In genomic region chr15:22874256-22874655, GRCh38 we compare ENCODE assay signal across 25 cellular contexts. TPM values are rescaled to one million over a fixed set of nuclear protein-coding genes. Genes with fewer than 3 reads are reported as not detected.
A peak's percentile ranks its signal among the peaks of the same experiment; 100 is the strongest.
DNase-seq lines count a peak whose midpoint lies in the region; FAIRE-seq and TF ChIP-seq lines count a peak whose summit lies in the region.
"Had no signal": no experiment of that assay in that cellular context is flagged by ENCODE, and none has a peak within 500 bp of the region (broad histone marks: within the 10 kb centered on the region; RNA-seq: fewer than 3 reads in every experiment).

No MANE protein-coding gene starts in this region.

- POLR2A ChIA-PET in H1 (lab: Charles Lee; ENCODE audit: partially characterized antibody) (interaction anchor here (0.6 to 1.5 kb wide), 2 partner anchors 8 to 542 kb away, joined by 3 to 4 read pairs; no protein-coding TSS in a partner anchor), GM10248 (lab: Yijun Ruan, JAX) (no interaction called here)

- no peak for FAIRE-seq in H1 (lab: Jason Lieb, UNC)
- FAIRE-seq: A549, D721Med, GM12891, GM18507, H54 had no signal

- H3K14ac ChIP-seq in H1 (ENCODE audit: insufficient read length), result no peak overlapping the region
- H3K14ac ChIP-seq in neuronal stem cell (ENCODE audit: low read length), result no peak overlapping the region

- H4K5ac ChIP-seq in H1 (ENCODE audit: insufficient read length, low read depth, low read length), result no peak overlapping the region

- CTCF ChIA-PET in H1 (lab: Charles Lee; ENCODE audit: partially characterized antibody) (interaction anchor here (1.0 to 1.1 kb wide), 2 partner anchors 10 to 162 kb away, joined by 5 read pairs; no protein-coding TSS in a partner anchor), GM10248 (lab: Yijun Ruan, JAX) (no interaction called here)

- H3K4me3 ChIP-seq in BLaER1 treated with 17β-estradiol and CSF1 and Interleukin-3, amounts not matched to agents 10 nM and 100 nM, result no peak overlapping the region
- no peak overlapping the region for H3K4me3 ChIP-seq in H1 (ENCODE audit: extremely low read depth in 1 of 4, insufficient read depth in 2 of 4, low read depth in 3 of 4, low read length in 4 of 4)
- H3K4me3 ChIP-seq in neuronal stem cell (ENCODE audit: low read length in 2 of 2), result no peak overlapping the region
- no peak overlapping the region for H3K4me3 ChIP-seq in spleen
- H3K4me3 ChIP-seq: A549, HAP-1 had no signal

- H3K18ac ChIP-seq in H1 (ENCODE audit: extremely low read depth, low read length), result no peak overlapping the region
- no peak overlapping the region for H3K18ac ChIP-seq in neuronal stem cell (ENCODE audit: low read length)

- no peak overlapping the region for H3K23ac ChIP-seq in H1 (ENCODE audit: insufficient read length)
- H3K23ac ChIP-seq in neuronal stem cell (ENCODE audit: low read depth, low read length, poor library complexity), result peak overlapping the region; percentile 37

- peaks cover 87 to 100% (median 98%) of the 10 kb centered on the region in 11 experiments for H3K36me3 ChIP-seq in BLaER1 treated with 17β-estradiol and CSF1 and Interleukin-3, amounts not matched to agents 10 nM and 100 nM
- H3K36me3 ChIP-seq in H1 (ENCODE audit: control insufficient read depth in 2 of 4, insufficient read depth in 4 of 4, low read length in 3 of 4), result peaks cover 4 to 6% (median 5%) of the 10 kb centered on the region in 4 experiments; a peak in 6 of 8 replicates
- H3K36me3 ChIP-seq in neuronal stem cell (replicated peaks in 1 of 2; ENCODE audit: control insufficient read depth in 2 of 2, insufficient read depth in 2 of 2, low read length in 2 of 2), result peaks cover 47 to 96% of the 10 kb centered on the region in 2 donors
- peaks cover 0 to 100% (median 63%) of the 10 kb centered on the region in 6 donors for H3K36me3 ChIP-seq in spleen

- no peaks in the 10 kb centered on the region for H3K79me1 ChIP-seq in H1 (ENCODE audit: low read depth, low read length)
- peaks cover 6% of the 10 kb centered on the region for H3K79me1 ChIP-seq in neuronal stem cell (ENCODE audit: low read depth, low read length)

- peaks cover 5 to 18% (median 15%) of the 10 kb centered on the region in 11 experiments; a peak in 19 of 22 replicates for H3K9me3 ChIP-seq in BLaER1 treated with 17β-estradiol and CSF1 and Interleukin-3, amounts not matched to agents 10 nM and 100 nM (replicated peaks in 1 of 11)
- no peaks in the 10 kb centered on the region; a peak in 1 of 4 replicates for H3K9me3 ChIP-seq in H1 (ENCODE audit: insufficient read depth in 2 of 2, low read depth in 1 of 2, low read length in 1 of 2)
- H3K9me3 ChIP-seq in neuronal stem cell (replicated peaks in 1 of 2; ENCODE audit: control insufficient read depth in 2 of 2, insufficient read depth in 1 of 2, low read depth in 1 of 2, low read length in 2 of 2), result peaks cover 0 to 7% of the 10 kb centered on the region in 2 donors
- H3K9me3 ChIP-seq in spleen, result peaks cover 0 to 13% (median 5%) of the 10 kb centered on the region in 8 donors
- H3K9me3 ChIP-seq: A549, BE2C, HAP-1 had no signal

- no peak overlapping the region for H3K56ac ChIP-seq in H1 (replicated peaks; ENCODE audit: insufficient read length, low read depth, low read length)

- H3K27ac ChIP-seq in BLaER1 treated with 17β-estradiol and CSF1 and Interleukin-3, amounts not matched to agents 10 nM and 100 nM, result peak overlapping the region in 4 of 11 experiments; percentile 56 to 65 (median 60); a peak in 4 of 22 replicates
- no peak overlapping the region; the same call in 1 of the 2 replicates for H3K27ac ChIP-seq in H1 (ENCODE audit: low read depth, low read length)
- no peak overlapping the region for H3K27ac ChIP-seq in neuronal stem cell (replicated peaks; ENCODE audit: low read length)
- H3K27ac ChIP-seq in spleen, result no peak overlapping the region
- H3K27ac ChIP-seq: A549, C4-2B had no signal

- peaks cover 0 to 40% (median 26%) of the 10 kb centered on the region in 10 experiments; a peak in 16 of 20 replicates for H3K4me1 ChIP-seq in BLaER1 treated with 17β-estradiol and CSF1 and Interleukin-3, amounts not matched to agents 10 nM and 100 nM
- H3K4me1 ChIP-seq in H1 (replicated peaks in 1 of 4; ENCODE audit: control insufficient read depth in 3 of 4, insufficient read depth in 4 of 4, low read length in 3 of 4) (peaks cover 0 to 6% (median 5%) of the 10 kb centered on the region in 4 experiments; a peak in 4 of 7 replicates), neuronal stem cell (ENCODE audit: control insufficient read depth in 2 of 2, insufficient read depth in 1 of 2, low read depth in 1 of 2, low read length in 2 of 2) (peaks cover 0 to 7% of the 10 kb centered on the region in 2 donors), spleen (no peaks in the 10 kb centered on the region)
- H3K4me1 ChIP-seq: A549, BE2C, HAP-1 had no signal

- peak overlapping the region; percentile 71; the same call in 1 of the 2 replicates for H4K8ac ChIP-seq in H1 (ENCODE audit: extremely low read depth, insufficient read depth, low read length)
- H4K8ac ChIP-seq in neuronal stem cell (ENCODE audit: low read depth, low read length), result no peak overlapping the region

- 98% methylated on average over 8 of the region's 8 CpGs; no CpG with 5 or more reads in 1 of the 2 experiments for WGBS in H1 (ENCODE audit: extremely low coverage in 1 of 2, insufficient coverage in 1 of 2, insufficient read length in 1 of 2, insufficient replicate concordance in 2 of 2, low coverage in 1 of 2, low lambda C conversion rate in 2 of 2, missing lambda C conversion rate in 1 of 2), 2 experiments
- no CpG with 5 or more reads among the region's 8 CpGs for WGBS in neuronal stem cell (ENCODE audit: extremely low coverage in 2 of 2, insufficient read length in 2 of 2, insufficient replicate concordance in 1 of 2), 2 donors
- WGBS in spleen, 5 donors, result 95 to 98% (median 95%) methylated on average over 8 of the region's 8 CpGs

- H4K20me1 ChIP-seq in BLaER1 treated with 17β-estradiol and CSF1 and Interleukin-3, amounts not matched to agents 10 nM and 100 nM, result peaks cover 0 to 92% (median 7%) of the 10 kb centered on the region in 11 experiments; a peak in 14 of 22 replicates
- no peaks in the 10 kb centered on the region for H4K20me1 ChIP-seq in H1 (replicated peaks in 1 of 2; ENCODE audit: control insufficient read depth in 1 of 2, insufficient read depth in 2 of 2, low read length in 2 of 2)

- H2AFZ ChIP-seq in H1 (ENCODE audit: low read length), result no peak overlapping the region
- H2AFZ ChIP-seq in neuronal stem cell (ENCODE audit: low read length), result no peak overlapping the region

- no peak for TF ChIP-seq POLR2A in H1 (IDR thresholded peaks at IDR 0.05; ENCODE audit: control extremely low read depth in 1 of 2, low read depth in 2 of 2, low read length in 2 of 2)
- no peak for TF ChIP-seq POLR2A in spleen (IDR thresholded peaks at IDR 0.05)

- H3K79me2 ChIP-seq in H1 (ENCODE audit: control insufficient read depth in 1 of 2, insufficient read depth in 2 of 2, low read length in 2 of 2), result no peaks in the 10 kb centered on the region

- H3K9ac ChIP-seq in BLaER1 treated with 17β-estradiol and CSF1 and Interleukin-3, amounts not matched to agents 10 nM and 100 nM, result no peak overlapping the region
- H3K9ac ChIP-seq in H1 (replicated peaks in 1 of 4; ENCODE audit: extremely low read depth in 1 of 4, low read depth in 3 of 4, low read length in 3 of 4), result no peak overlapping the region
- H3K9ac ChIP-seq in neuronal stem cell (ENCODE audit: low read depth, low read length, poor library complexity), result no peak overlapping the region

- TF ChIP-seq CTCF in H1 (IDR thresholded peaks at IDR 0.05; ENCODE audit: control extremely low read depth in 1 of 3, insufficient read depth in 1 of 3, low read depth in 1 of 3, low read length in 3 of 3) (no peak), spleen (IDR thresholded peaks at IDR 0.05 in 8 of 11, conservative IDR thresholded peaks at IDR 0.05 in 3 of 11) (no peak), GM10248 (IDR thresholded peaks at IDR 0.05; ENCODE audit: control extremely low read depth, extremely low read depth, low read depth, missing control alignments) (no peak)

- H2BK15ac ChIP-seq in H1 (ENCODE audit: low read length) (no peak overlapping the region), neuronal stem cell (ENCODE audit: low read length) (no peak overlapping the region)

- no peak overlapping the region for H2BK5ac ChIP-seq in H1 (ENCODE audit: low read depth, low read length)
- H2BK5ac ChIP-seq in neuronal stem cell (ENCODE audit: low read length), result no peak overlapping the region

- peak overlapping the region in 7 of 11 experiments; percentile 66 to 81 (median 73); a peak in 9 of 22 replicates for H3K4me2 ChIP-seq in BLaER1 treated with 17β-estradiol and CSF1 and Interleukin-3, amounts not matched to agents 10 nM and 100 nM
- H3K4me2 ChIP-seq in H1 (ENCODE audit: insufficient read depth in 1 of 2, low read depth in 2 of 2, low read length in 2 of 2), result no peak overlapping the region
- H3K4me2 ChIP-seq in neuronal stem cell (ENCODE audit: insufficient read depth, low read length, poor library complexity, severe bottlenecking), result no peak overlapping the region
- H3K4me2 ChIP-seq: A549 had no signal

- no peaks in the 10 kb centered on the region for H3K23me2 ChIP-seq in H1 (ENCODE audit: low read depth, low read length)

- H2BK12ac ChIP-seq in H1 (ENCODE audit: low read depth, low read length) (no peak overlapping the region), neuronal stem cell (ENCODE audit: low read length) (no peak overlapping the region)

- no peak for TF ChIP-seq RAD21 in H1 (IDR thresholded peaks at IDR 0.05 in 1 of 2, conservative IDR thresholded peaks at IDR 0.05 in 1 of 2; ENCODE audit: low read depth in 2 of 2, low read length in 2 of 2)

- H2BK120ac ChIP-seq in H1 (replicated peaks; ENCODE audit: low read depth, low read length) (no peak overlapping the region), neuronal stem cell (ENCODE audit: low read depth, low read length) (no peak overlapping the region)

- no peaks in the 10 kb centered on the region for H3K27me3 ChIP-seq in BLaER1 treated with 17β-estradiol and CSF1 and Interleukin-3, amounts not matched to agents 10 nM and 100 nM
- H3K27me3 ChIP-seq in H1 (replicated peaks in 1 of 4; ENCODE audit: control insufficient read depth in 3 of 4, extremely low read depth in 1 of 4, insufficient read depth in 3 of 4, low read length in 3 of 4) (no peaks in the 10 kb centered on the region), neuronal stem cell (ENCODE audit: control insufficient read depth in 3 of 3, insufficient read depth in 3 of 3, low read depth in 1 of 3, low read length in 3 of 3) (no peaks in the 10 kb centered on the region), spleen (replicated peaks in 1 of 7) (no peaks in the 10 kb centered on the region)
- H3K27me3 ChIP-seq: BE2C had no signal

- no peak for DNase-seq in H1 (ENCODE audit: low read depth in 1 of 2, low spot score in 2 of 2)
- DNase-seq in neuronal stem cell (ENCODE audit: low spot score), result no peak
- peak; percentile 67 for DNase-seq in spleen
- no peak for DNase-seq in GM10248 (ENCODE audit: extremely low spot score)
- DNase-seq in cortex of kidney (lab: John Stamatoyannopoulos, UW), result no peak
- DNase-seq in H4 (ENCODE audit: low spot score), result no peak
- DNase-seq: 8988T; ACHN; AML-193; BE2C; CD4-positive, CD25-positive, alpha-beta regulatory T cell; CD8-positive, alpha-beta memory T cell; DMS 273 treated with DMSO at 0.1 percent for 48 hours; DMS79; EL; GDM1; HFFc6 had no signal

- H3K4ac ChIP-seq in H1 (replicated peaks; ENCODE audit: insufficient read length, low read depth, low read length) (no peak overlapping the region), neuronal stem cell (ENCODE audit: low read length) (no peak overlapping the region)

- no peak overlapping the region for H2BK20ac ChIP-seq in H1 (ENCODE audit: low read length)

- intact Hi-C loops in spleen (cut with DNase I; ENCODE audit: low total_unique reads), result no loop called here

- H2AK5ac ChIP-seq in H1 (ENCODE audit: low read depth, low read length), result no peak overlapping the region
- H2AK5ac ChIP-seq in neuronal stem cell (ENCODE audit: low read depth, low read length), result no peak overlapping the region

- no peak for TF ChIP-seq EP300 in H1 (IDR thresholded peaks at IDR 0.05; ENCODE audit: borderline replicate concordance in 1 of 2, low read depth in 2 of 2, low read length in 2 of 2)

- H4K91ac ChIP-seq in H1 (replicated peaks; ENCODE audit: insufficient read length, low read length), result no peak overlapping the region
- H4K91ac ChIP-seq in neuronal stem cell (ENCODE audit: low read depth, low read length, poor library complexity), result no peak overlapping the region

RNA-seq across cellular contexts. Expression of gene NIPA2, which starts 35.8 kb away (rescaled TPM):
- 77.4 and 81.7 TPM in 2 replicates for total RNA-seq in H1 (2021; fragmentation: NEBNext Ultra II Directional; extraction: Animal tissue kit (Norgen Biotek cat#: 25700))
- 30.3 and 38.5 TPM in 2 replicates for polyA plus RNA-seq in H1 (2011; rRNA removed)
- 41.3 TPM for polyA plus RNA-seq in H1 (2011; cell fraction: cytosol; rRNA removed)
- 20.3 TPM for polyA plus RNA-seq in H1 (2011; cell fraction: nucleus; rRNA removed)
- polyA plus RNA-seq in H1 (2012, experiment 1 of 2), result 42.1 to 54.4 TPM (median 45.9 TPM) in 4 replicates
- 14.2 TPM for polyA plus RNA-seq in H1 (2012, experiment 2 of 2)
- polyA plus RNA-seq in H1 (2013, experiment 1 of 2), result 70.7 TPM
- 77.5 TPM for polyA plus RNA-seq in H1 (2013, experiment 2 of 2)
- 30.2 and 31.6 TPM in 2 replicates for polyA minus RNA-seq in H1 (2011; rRNA and poly(A)+ RNA removed)
- polyA minus RNA-seq in H1 (2011; cell fraction: cytosol; rRNA and poly(A)+ RNA removed), result 44.5 TPM
- polyA minus RNA-seq in H1 (2011; cell fraction: nucleus; rRNA and poly(A)+ RNA removed), result 48.6 TPM
- 33.3 TPM for polyA plus RNA-seq in neuronal stem cell (2013, experiment 1 of 2)
- polyA plus RNA-seq in neuronal stem cell (2013, experiment 2 of 2), result 33.3 TPM
- 10 to 100 TPM; 46.1 to 91.4 (median 61.0) TPM for total RNA-seq in spleen
- 10 to 100 TPM; 18.4 to 23.1 (median 20.2) TPM for polyA plus RNA-seq in spleen
- 125 and 132 TPM in 2 replicates for total RNA-seq in H4 (2014; rRNA removed; shearing (Covaris generic))

Comparison
In these comparisons a context has a peak if more than half of its experiments do, and no peak if none do; other contexts are left out.
1. H3K4me2 ChIP-seq: peak in BLaER1 treated with 17β-estradiol and CSF1 and Interleukin-3, amounts not matched to agents 10 nM and 100 nM (7 of 11); none in H1 (0 of 2) and neuronal stem cell (single experiment).